In genomic region chr10:129612481-129613109, GRCh38 we compare ENCODE assay signal across 1 cellular context.
TF ChIP-seq lines count a peak whose summit lies in the region.

No MANE protein-coding gene starts in this region.

TF ChIP-seq in HepG2, 621 proteins besides CTCF, POLR2A, EP300 and RAD21 (continued from another document):
- TF ChIP-seq HMGXB3 (CRISPR knock-in tag; IDR thresholded peaks at IDR 0.05; ENCODE audit: borderline replicate concordance), result no peak
- TF ChIP-seq, protein P1, sequence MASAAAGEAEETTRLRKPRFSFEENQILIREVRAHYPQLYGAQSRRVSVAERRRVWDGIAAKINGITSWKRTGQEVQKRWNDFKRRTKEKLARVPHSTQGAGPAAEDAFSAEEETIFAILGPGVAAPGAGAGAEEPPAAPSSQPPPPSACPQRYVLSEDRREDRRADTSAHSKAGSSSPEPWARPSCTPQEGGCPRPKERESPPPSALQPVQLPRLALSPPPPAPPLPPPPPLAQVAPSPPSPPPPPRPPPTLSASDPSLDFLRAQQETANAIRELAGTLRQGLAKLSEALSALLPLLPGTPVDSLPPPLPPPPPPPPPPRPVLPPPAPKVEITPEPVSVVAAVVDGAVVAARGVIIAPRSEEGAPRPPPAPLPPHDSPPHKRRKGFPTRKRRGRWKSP (CRISPR knock-in tag; IDR thresholded peaks at IDR 0.05), result no peak
- TF ChIP-seq REST (IDR thresholded peaks at IDR 0.05; ENCODE audit: borderline replicate concordance in 1 of 2, low read depth in 1 of 2, low read length in 2 of 2), result no peak
- TF ChIP-seq, protein P2, sequence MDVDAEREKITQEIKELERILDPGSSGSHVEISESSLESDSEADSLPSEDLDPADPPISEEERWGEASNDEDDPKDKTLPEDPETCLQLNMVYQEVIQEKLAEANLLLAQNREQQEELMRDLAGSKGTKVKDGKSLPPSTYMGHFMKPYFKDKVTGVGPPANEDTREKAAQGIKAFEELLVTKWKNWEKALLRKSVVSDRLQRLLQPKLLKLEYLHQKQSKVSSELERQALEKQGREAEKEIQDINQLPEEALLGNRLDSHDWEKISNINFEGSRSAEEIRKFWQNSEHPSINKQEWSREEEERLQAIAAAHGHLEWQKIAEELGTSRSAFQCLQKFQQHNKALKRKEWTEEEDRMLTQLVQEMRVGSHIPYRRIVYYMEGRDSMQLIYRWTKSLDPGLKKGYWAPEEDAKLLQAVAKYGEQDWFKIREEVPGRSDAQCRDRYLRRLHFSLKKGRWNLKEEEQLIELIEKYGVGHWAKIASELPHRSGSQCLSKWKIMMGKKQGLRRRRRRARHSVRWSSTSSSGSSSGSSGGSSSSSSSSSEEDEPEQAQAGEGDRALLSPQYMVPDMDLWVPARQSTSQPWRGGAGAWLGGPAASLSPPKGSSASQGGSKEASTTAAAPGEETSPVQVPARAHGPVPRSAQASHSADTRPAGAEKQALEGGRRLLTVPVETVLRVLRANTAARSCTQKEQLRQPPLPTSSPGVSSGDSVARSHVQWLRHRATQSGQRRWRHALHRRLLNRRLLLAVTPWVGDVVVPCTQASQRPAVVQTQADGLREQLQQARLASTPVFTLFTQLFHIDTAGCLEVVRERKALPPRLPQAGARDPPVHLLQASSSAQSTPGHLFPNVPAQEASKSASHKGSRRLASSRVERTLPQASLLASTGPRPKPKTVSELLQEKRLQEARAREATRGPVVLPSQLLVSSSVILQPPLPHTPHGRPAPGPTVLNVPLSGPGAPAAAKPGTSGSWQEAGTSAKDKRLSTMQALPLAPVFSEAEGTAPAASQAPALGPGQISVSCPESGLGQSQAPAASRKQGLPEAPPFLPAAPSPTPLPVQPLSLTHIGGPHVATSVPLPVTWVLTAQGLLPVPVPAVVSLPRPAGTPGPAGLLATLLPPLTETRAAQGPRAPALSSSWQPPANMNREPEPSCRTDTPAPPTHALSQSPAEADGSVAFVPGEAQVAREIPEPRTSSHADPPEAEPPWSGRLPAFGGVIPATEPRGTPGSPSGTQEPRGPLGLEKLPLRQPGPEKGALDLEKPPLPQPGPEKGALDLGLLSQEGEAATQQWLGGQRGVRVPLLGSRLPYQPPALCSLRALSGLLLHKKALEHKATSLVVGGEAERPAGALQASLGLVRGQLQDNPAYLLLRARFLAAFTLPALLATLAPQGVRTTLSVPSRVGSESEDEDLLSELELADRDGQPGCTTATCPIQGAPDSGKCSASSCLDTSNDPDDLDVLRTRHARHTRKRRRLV (CRISPR knock-in tag; IDR thresholded peaks at IDR 0.05), result no peak
- TF ChIP-seq MTF2 (CRISPR knock-in tag; IDR thresholded peaks at IDR 0.05; ENCODE audit: borderline replicate concordance), result no peak
- TF ChIP-seq TCF7 (IDR thresholded peaks at IDR 0.05; ENCODE audit: low read depth), result no peak
- TF ChIP-seq NBN (conservative IDR thresholded peaks at IDR 0.05), result no peak
- TF ChIP-seq HNRNPK (IDR thresholded peaks at IDR 0.05; ENCODE audit: low read depth, low read length, poor library complexity, severe bottlenecking), result no peak
TF ChIP-seq in HepG2: peak in this region for 0.
